ENCODE assay signal across 9 cellular contexts in genomic region chr18:650428-650858, GRCh38. TPM values are rescaled to one million over a fixed set of nuclear protein-coding genes. Genes with fewer than 3 reads are reported as not detected.
A peak's percentile ranks its signal among the peaks of the same experiment; 100 is the strongest.
DNase-seq lines count a peak whose midpoint lies in the region; ATAC-seq, FAIRE-seq and TF ChIP-seq lines count a peak whose summit lies in the region.
"Had no signal": no experiment of that assay in that cellular context is flagged by ENCODE, and none has a peak within 500 bp of the region (broad histone marks: within the 10 kb centered on the region; RNA-seq: fewer than 3 reads in every experiment).

No MANE protein-coding gene starts in this region.

- peaks cover 2% of the 10 kb centered on the region; the same call in 1 of the 2 replicates for H3K36me3 Mint-ChIP-seq in WTC11

- no peak for TF ChIP-seq CTCF in WTC11 (IDR thresholded peaks at IDR 0.05)

- no peak overlapping the region for H3K27ac Mint-ChIP-seq in WTC11

- H3K4me3 Mint-ChIP-seq in WTC11 = no peak overlapping the region

- FAIRE-seq in urothelium cell line (lab: Jason Lieb, UNC) = no peak

- H3K27me3 Mint-ChIP-seq in WTC11 (ENCODE audit: low read depth) = no peaks in the 10 kb centered on the region

- POLR2A ChIA-PET in WTC11 (lab: Charles Lee) = no interaction called here

- TF ChIP-seq POLR2A in GM18505 (IDR thresholded peaks at IDR 0.05; ENCODE audit: borderline replicate concordance, extremely low read depth, insufficient read depth, insufficient read length) = no peak

- ATAC-seq in GM18505 (IDR thresholded peaks at IDR 0.05; ENCODE audit: unreplicated experiment) (peak; percentile 98), GM21515 (IDR thresholded peaks at IDR 0.05; ENCODE audit: unreplicated experiment) (peak; percentile 93), HG03460 (IDR thresholded peaks at IDR 0.05; ENCODE audit: unreplicated experiment) (peak; percentile 99), WTC11 (no peak)
- ATAC-seq: HCT116 had no signal

- CTCF ChIA-PET in WTC11 (lab: Charles Lee) = no interaction called here

- DNase-seq in WTC11 (ENCODE audit: low spot score) = no peak
- DNase-seq in NK-92 treated with Interleukin-12 subunit alpha and Interleukin-12 subunit beta, amount 100 ng/mL, for 24 hours (lab: John Stamatoyannopoulos, UW) = no peak
- DNase-seq in urothelium cell line (ENCODE audit: low spot score) = no peak
- DNase-seq in HK-2 (ENCODE audit: unreplicated experiment) = no peak
- DNase-seq in OCI-M2 (lab: John Stamatoyannopoulos, UW; ENCODE audit: unreplicated experiment) = no peak

- H3K9me3 Mint-ChIP-seq in WTC11 = no peaks in the 10 kb centered on the region

- H3K4me1 Mint-ChIP-seq in WTC11 = peaks cover 32% of the 10 kb centered on the region

TF ChIP-seq in WTC11, 78 proteins besides CTCF, POLR2A, EP300 and RAD21:
- TF ChIP-seq CREM (CRISPR knock-in tag; IDR thresholded peaks at IDR 0.05) = no peak
- TF ChIP-seq, protein P1, sequence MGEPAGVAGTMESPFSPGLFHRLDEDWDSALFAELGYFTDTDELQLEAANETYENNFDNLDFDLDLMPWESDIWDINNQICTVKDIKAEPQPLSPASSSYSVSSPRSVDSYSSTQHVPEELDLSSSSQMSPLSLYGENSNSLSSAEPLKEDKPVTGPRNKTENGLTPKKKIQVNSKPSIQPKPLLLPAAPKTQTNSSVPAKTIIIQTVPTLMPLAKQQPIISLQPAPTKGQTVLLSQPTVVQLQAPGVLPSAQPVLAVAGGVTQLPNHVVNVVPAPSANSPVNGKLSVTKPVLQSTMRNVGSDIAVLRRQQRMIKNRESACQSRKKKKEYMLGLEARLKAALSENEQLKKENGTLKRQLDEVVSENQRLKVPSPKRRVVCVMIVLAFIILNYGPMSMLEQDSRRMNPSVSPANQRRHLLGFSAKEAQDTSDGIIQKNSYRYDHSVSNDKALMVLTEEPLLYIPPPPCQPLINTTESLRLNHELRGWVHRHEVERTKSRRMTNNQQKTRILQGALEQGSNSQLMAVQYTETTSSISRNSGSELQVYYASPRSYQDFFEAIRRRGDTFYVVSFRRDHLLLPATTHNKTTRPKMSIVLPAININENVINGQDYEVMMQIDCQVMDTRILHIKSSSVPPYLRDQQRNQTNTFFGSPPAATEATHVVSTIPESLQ (CRISPR knock-in tag; IDR thresholded peaks at IDR 0.05) = no peak
- TF ChIP-seq ZNF121 (CRISPR knock-in tag; IDR thresholded peaks at IDR 0.05) = 0 out of 2 replicates have a peak, but pooled peaks have one; percentile 31

RNA-seq across cellular contexts. Expression of gene TYMS, which starts 7.0 kb away (rescaled TPM):
- 83.2 to 86.4 TPM (median 86.3 TPM) in 3 replicates for total RNA-seq in WTC11 (2021)

RNA-seq across cellular contexts. Expression of gene CLUL1, which starts 53.7 kb away (rescaled TPM):
- total RNA-seq in WTC11 (2021) = 0.09 to 0.32 TPM (median 0.31 TPM) in 3 replicates
